In the genomic region with DNA sequence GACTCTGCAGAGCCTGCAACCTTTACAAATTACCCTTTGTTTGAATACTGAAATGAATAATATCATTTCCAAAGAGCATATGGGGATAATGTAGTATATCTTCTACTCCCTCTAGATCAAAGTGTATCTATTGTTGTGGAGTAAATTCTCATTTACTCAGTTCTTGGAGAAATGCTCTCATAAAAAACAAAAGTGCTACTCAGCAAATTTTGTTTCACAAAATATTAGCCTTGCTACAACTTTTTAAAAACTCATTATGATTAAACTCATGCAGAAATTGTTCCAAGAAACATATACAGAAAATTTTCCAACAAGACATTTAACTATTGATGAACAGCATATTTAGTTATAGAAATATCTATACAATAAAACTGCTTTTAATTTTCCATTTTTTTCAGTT, we compare ENCODE assay signal across 33 cellular contexts.
"Had no signal": no experiment of that assay in that cellular context is flagged by ENCODE, and none has a peak within 500 bp of the region (broad histone marks: within the 10 kb centered on the region; RNA-seq: fewer than 3 reads in every experiment).

No MANE protein-coding gene starts in this region.

- FAIRE-seq: astrocyte, TTC549 had no signal

- H3K27me3 ChIP-seq: adrenal gland, body of pancreas, brain microvascular endothelial cell, breast epithelium had no signal

- H3K4me3 Mint-ChIP-seq: activated B cell treated with CpG ODN at 0.5 μM for 24 hours; activated CD4-positive, alpha-beta memory T cell treated with anti-CD3 and anti-CD28 coated beads for 36 hours; activated CD4-positive, alpha-beta T cell treated with anti-CD3 and anti-CD28 coated beads, Interleukin-2, amount 10 ng/mL, durations not matched to agents 24 days and 14 days; activated CD8-positive, alpha-beta T cell treated with anti-CD3 and anti-CD28 coated beads for 36 hours; activated naive CD4-positive, alpha-beta T cell treated with anti-CD3 and anti-CD28 coated beads for 36 hours; activated naive CD8-positive, alpha-beta T cell treated with anti-CD3 and anti-CD28 coated beads for 36 hours; activated T-cell treated with anti-CD3 and anti-CD28 coated beads, Interleukin-2, amount 50 U/mL, for 4 hours; activated T-cell treated with anti-CD3 and anti-CD28 coated beads, Interleukin-2, amount 50 U/mL, for 72 hours; activated T-helper 1 cell treated with anti-CD3 and anti-CD28 coated beads, Interleukin-12 subunit alpha, Interleukin-12 subunit beta, Interleukin-2, Interleukin-4 antibody, amounts not matched to agents 30 ng/mL and 10 ng/mL and 1 ng/mL, durations not matched to agents 14 hours and 24 hours and 36 hours; activated T-helper 17 cell treated with anti-CD3 and anti-CD28 coated beads, Interleukin-2, amount 50 U/mL, for 72 hours; T-helper 17 cell had no signal

- H3K36me3 ChIP-seq: adrenal gland, brain microvascular endothelial cell, breast epithelium had no signal

- H3K27ac ChIP-seq: adrenal gland, body of pancreas, brain microvascular endothelial cell, breast epithelium, VCaP had no signal

- H3K27ac Mint-ChIP-seq: activated B cell treated with CpG ODN at 0.5 μM for 24 hours; activated CD4-positive, alpha-beta memory T cell treated with anti-CD3 and anti-CD28 coated beads for 36 hours; activated CD4-positive, alpha-beta T cell treated with anti-CD3 and anti-CD28 coated beads, Interleukin-2, amount 10 ng/mL, durations not matched to agents 24 days and 14 days; activated CD8-positive, alpha-beta T cell treated with anti-CD3 and anti-CD28 coated beads for 36 hours; activated naive CD4-positive, alpha-beta T cell treated with anti-CD3 and anti-CD28 coated beads for 36 hours; activated naive CD4-positive, alpha-beta T cell treated with anti-CD3 and anti-CD28 coated beads, Interleukin-2, amount 50 U/mL, for 72 hours; activated naive CD8-positive, alpha-beta T cell treated with anti-CD3 and anti-CD28 coated beads for 36 hours; activated T-cell treated with anti-CD3 and anti-CD28 coated beads, Interleukin-2, amount 50 U/mL, for 72 hours; activated T-helper 1 cell treated with anti-CD3 and anti-CD28 coated beads, Interleukin-12 subunit alpha, Interleukin-12 subunit beta, Interleukin-2, Interleukin-4 antibody, amounts not matched to agents 30 ng/mL and 10 ng/mL and 1 ng/mL, durations not matched to agents 14 hours and 24 hours and 36 hours; activated T-helper 17 cell treated with anti-CD3 and anti-CD28 coated beads, Interleukin-2, amount 50 U/mL, for 72 hours; T-helper 17 cell had no signal

- DNase-seq: activated B cell treated with CpG ODN at 0.5 μM for 24 hours; activated CD4-positive, alpha-beta memory T cell treated with anti-CD3 and anti-CD28 coated beads for 36 hours; activated CD4-positive, alpha-beta T cell treated with anti-CD3 and anti-CD28 coated beads for 4 hours; activated CD4-positive, alpha-beta T cell treated with anti-CD3 and anti-CD28 coated beads, Interleukin-2, amount 10 ng/mL, durations not matched to agents 24 days and 14 days; activated CD4-positive, alpha-beta T cell treated with anti-CD3 and anti-CD28 coated beads, Interleukin-2, amount 50 U/mL, for 1 hour; activated CD4-positive, alpha-beta T cell treated with anti-CD3 and anti-CD28 coated beads, Interleukin-2, amount 50 U/mL, for 4 hours; activated CD4-positive, CD25-positive, alpha-beta regulatory T cell treated with anti-CD3 and anti-CD28 coated beads, Interleukin-2, amount 50 U/mL, for 72 hours; activated CD8-positive, alpha-beta memory T cell treated with anti-CD3 and anti-CD28 coated beads, Interleukin-2, amount 50 U/mL, for 4 hours; activated CD8-positive, alpha-beta T cell treated with anti-CD3 and anti-CD28 coated beads for 36 hours; activated effector memory CD4-positive, alpha-beta T cell treated with anti-CD3 and anti-CD28 coated beads, Interleukin-2, amount 50 U/mL, for 16 hours; activated gamma-delta T cell treated with Interleukin-2 at 50 U/mL for 16 hours; activated naive CD4-positive, alpha-beta T cell; activated naive CD4-positive, alpha-beta T cell treated with anti-CD3 and anti-CD28 coated beads for 36 hours; activated naive CD4-positive, alpha-beta T cell treated with anti-CD3 and anti-CD28 coated beads, Interleukin-2, amount 50 U/mL, for 16 hours; activated naive CD8-positive, alpha-beta T cell treated with anti-CD3 and anti-CD28 coated beads for 36 hours; activated T-cell treated with anti-CD3 and anti-CD28 coated beads for 4 hours; activated T-cell treated with anti-CD3 and anti-CD28 coated beads, Interleukin-2, amount 50 U/mL, for 1 hour; activated T-cell treated with anti-CD3 and anti-CD28 coated beads, Interleukin-2, amount 50 U/mL, for 4 hours; activated T-cell treated with anti-CD3 and anti-CD28 coated beads, Interleukin-2, amount 50 U/mL, for 72 hours; adrenal gland; amniotic stem cell; aorta; body of pancreas; brain microvascular endothelial cell; central memory CD4-positive, alpha-beta T cell; T-helper 17 cell had no signal

- H3K9me3 ChIP-seq: adrenal gland, body of pancreas, breast epithelium had no signal

- H3K4me3 ChIP-seq: adrenal gland, body of pancreas, breast epithelium had no signal

- H3K36me3 Mint-ChIP-seq: activated CD4-positive, alpha-beta memory T cell treated with anti-CD3 and anti-CD28 coated beads for 36 hours; activated naive CD4-positive, alpha-beta T cell treated with anti-CD3 and anti-CD28 coated beads, Interleukin-2, amount 50 U/mL, for 72 hours; activated naive CD8-positive, alpha-beta T cell treated with anti-CD3 and anti-CD28 coated beads for 36 hours had no signal

- H3K9me3 Mint-ChIP-seq: activated CD4-positive, alpha-beta T cell treated with anti-CD3 and anti-CD28 coated beads, Interleukin-2, amount 10 ng/mL, durations not matched to agents 24 days and 14 days; activated CD8-positive, alpha-beta T cell treated with anti-CD3 and anti-CD28 coated beads for 36 hours had no signal

- H3K27me3 Mint-ChIP-seq: activated B cell treated with CpG ODN at 0.5 μM for 24 hours; activated CD4-positive, alpha-beta memory T cell treated with anti-CD3 and anti-CD28 coated beads for 36 hours; activated CD4-positive, alpha-beta T cell treated with anti-CD3 and anti-CD28 coated beads, Interleukin-2, amount 10 ng/mL, durations not matched to agents 24 days and 14 days; activated CD8-positive, alpha-beta T cell treated with anti-CD3 and anti-CD28 coated beads for 36 hours; activated naive CD8-positive, alpha-beta T cell treated with anti-CD3 and anti-CD28 coated beads for 36 hours; activated T-helper 17 cell treated with anti-CD3 and anti-CD28 coated beads, Interleukin-2, amount 50 U/mL, for 72 hours; T-helper 17 cell had no signal

- H3K4me1 Mint-ChIP-seq: activated B cell treated with CpG ODN at 0.5 μM for 24 hours; activated CD4-positive, alpha-beta T cell treated with anti-CD3 and anti-CD28 coated beads, Interleukin-2, amount 10 ng/mL, durations not matched to agents 24 days and 14 days; activated naive CD8-positive, alpha-beta T cell treated with anti-CD3 and anti-CD28 coated beads for 36 hours; activated T-helper 17 cell treated with anti-CD3 and anti-CD28 coated beads, Interleukin-2, amount 50 U/mL, for 72 hours; T-helper 17 cell had no signal

- H3K4me1 ChIP-seq: adrenal gland, body of pancreas, breast epithelium had no signal

- ATAC-seq: activated CD8-positive, alpha-beta T cell treated with anti-CD3 and anti-CD28 coated beads for 36 hours; activated naive CD4-positive, alpha-beta T cell treated with anti-CD3 and anti-CD28 coated beads, Interleukin-2, amount 50 U/mL, for 72 hours; activated T-cell treated with anti-CD3 and anti-CD28 coated beads, Interleukin-2, amount 50 U/mL, for 4 hours; activated T-cell treated with anti-CD3 and anti-CD28 coated beads, Interleukin-2, amount 50 U/mL, for 72 hours; activated T-helper 17 cell treated with anti-CD3 and anti-CD28 coated beads, Interleukin-2, amount 50 U/mL, for 72 hours; body of pancreas; T-helper 17 cell had no signal
